8 cellular contexts compared by ENCODE assay signal in the genomic region with DNA sequence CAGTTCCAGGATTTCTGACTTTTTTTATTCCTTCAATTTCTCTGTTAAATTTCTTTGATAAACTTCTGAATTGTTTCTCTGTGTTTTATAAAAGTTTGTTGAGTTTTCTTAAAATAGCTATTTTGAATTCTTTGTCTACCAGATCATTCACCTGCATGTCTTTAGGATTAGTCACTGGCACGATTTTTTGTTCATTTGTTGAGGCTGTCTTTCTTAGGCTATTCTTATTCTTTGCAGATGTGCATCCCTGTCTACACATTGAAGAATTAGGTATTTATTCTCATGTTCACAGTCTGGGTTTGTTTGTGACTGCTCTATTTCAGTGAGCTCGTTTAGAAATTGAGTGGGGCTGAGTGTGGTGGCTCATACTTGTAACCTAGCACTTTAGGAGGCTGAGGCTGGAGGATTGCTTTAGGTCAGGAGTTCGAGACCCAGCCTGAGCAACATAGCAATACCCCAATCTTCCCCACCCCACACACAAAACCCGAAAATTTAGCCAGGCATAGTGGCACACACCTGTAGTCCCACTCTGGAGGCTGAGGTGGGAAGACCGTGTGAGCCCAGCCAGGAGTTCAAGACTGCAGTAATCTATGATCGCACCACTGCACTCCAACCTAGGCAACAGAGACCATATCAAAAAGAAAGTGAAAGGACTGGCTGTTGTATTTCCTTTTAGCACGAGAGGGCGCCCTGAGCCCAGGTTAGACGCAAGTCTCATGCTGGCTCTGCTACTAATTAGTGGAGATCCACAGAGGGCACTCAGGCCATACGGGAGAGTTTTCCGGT. TPM values are rescaled to one million over a fixed set of nuclear protein-coding genes. Genes with fewer than 3 reads are reported as not detected.
DNase-seq lines count a peak whose midpoint lies in the region; ATAC-seq and TF ChIP-seq lines count a peak whose summit lies in the region.

No MANE protein-coding gene starts in this region.

- H3K4me1 ChIP-seq in colonic mucosa, result no peaks in the 10 kb centered on the region
- no peaks in the 10 kb centered on the region for H3K4me1 ChIP-seq in lower lobe of right lung

- peak; percentile 98 for ATAC-seq in GM18520 (IDR thresholded peaks at IDR 0.05; ENCODE audit: unreplicated experiment)
- peak; percentile 90 for ATAC-seq in HG03103 (IDR thresholded peaks at IDR 0.05; ENCODE audit: low read depth, unreplicated experiment)
- peak; percentile 93 to 96 for ATAC-seq in lower lobe of right lung

- no peak overlapping the region for H3K27ac ChIP-seq in colonic mucosa
- H3K27ac ChIP-seq in lower lobe of right lung, result peak overlapping the region; percentile 41

- no peaks in the 10 kb centered on the region for H3K9me3 ChIP-seq in colonic mucosa
- H3K9me3 ChIP-seq in lower lobe of right lung, result no peaks in the 10 kb centered on the region

- peak; percentile 45 for DNase-seq in AG08396 (ENCODE audit: low spot score)
- peak; percentile 64 for DNase-seq in NCI-H2227 (lab: John Stamatoyannopoulos, UW; ENCODE audit: unreplicated experiment)
- DNase-seq in activated CD4-positive, alpha-beta T cell treated with anti-CD3 and anti-CD28 coated beads for 1 hour, result peak; percentile 58
- DNase-seq in colonic mucosa, result peak; percentile 84
- DNase-seq in lower lobe of right lung, result peak; percentile 64
- peak; percentile 35 to 55 (median 51) for DNase-seq in stimulated activated CD4-positive, alpha-beta T cell treated with anti-CD3 and anti-CD28 coated beads, TNF-alpha, amount 100 ng/mL, for 4 hours (ENCODE audit: low read depth in 3 of 3)

- H3K4me3 ChIP-seq in colonic mucosa (peak overlapping the region; percentile 22), lower lobe of right lung (peak overlapping the region; percentile 42)

- H3K9ac ChIP-seq in colonic mucosa (ENCODE audit: low read depth in 2 of 2, low read length in 2 of 2), result peak overlapping the region in 1 of 2 donors; percentile 30

- TF ChIP-seq CTCF in colonic mucosa (IDR thresholded peaks at IDR 0.05), result peak; percentile 71
- TF ChIP-seq CTCF in lower lobe of right lung (IDR thresholded peaks at IDR 0.05), result peak; percentile 66

- H3K27me3 ChIP-seq in colonic mucosa (no peaks in the 10 kb centered on the region), lower lobe of right lung (ENCODE audit: low read depth) (no peaks in the 10 kb centered on the region)

- intact Hi-C loops in colonic mucosa (cut with DNase I) (no loop called here), lower lobe of right lung (cut with DNase I) (loop anchor here (10.0 kb wide), 1 partner anchor 54 kb away; no protein-coding TSS in a partner anchor)

- H3K36me3 ChIP-seq in colonic mucosa (no peaks in the 10 kb centered on the region), lower lobe of right lung (no peaks in the 10 kb centered on the region)

RNA-seq across cellular contexts. Expression of gene F8, which starts 42.0 kb away (rescaled TPM):
- total RNA-seq in colonic mucosa (1 to 10 TPM; 2.3 to 3.5 TPM), lower lobe of right lung (37.5 TPM)

RNA-seq across cellular contexts. Expression of gene FUNDC2, which starts 46.1 kb away (rescaled TPM):
- 10 to 100 TPM; 54.7 to 57.2 TPM for total RNA-seq in colonic mucosa
- total RNA-seq in lower lobe of right lung, result 79.7 TPM
